ENCODE assay signal across 18 cellular contexts in the genomic region with DNA sequence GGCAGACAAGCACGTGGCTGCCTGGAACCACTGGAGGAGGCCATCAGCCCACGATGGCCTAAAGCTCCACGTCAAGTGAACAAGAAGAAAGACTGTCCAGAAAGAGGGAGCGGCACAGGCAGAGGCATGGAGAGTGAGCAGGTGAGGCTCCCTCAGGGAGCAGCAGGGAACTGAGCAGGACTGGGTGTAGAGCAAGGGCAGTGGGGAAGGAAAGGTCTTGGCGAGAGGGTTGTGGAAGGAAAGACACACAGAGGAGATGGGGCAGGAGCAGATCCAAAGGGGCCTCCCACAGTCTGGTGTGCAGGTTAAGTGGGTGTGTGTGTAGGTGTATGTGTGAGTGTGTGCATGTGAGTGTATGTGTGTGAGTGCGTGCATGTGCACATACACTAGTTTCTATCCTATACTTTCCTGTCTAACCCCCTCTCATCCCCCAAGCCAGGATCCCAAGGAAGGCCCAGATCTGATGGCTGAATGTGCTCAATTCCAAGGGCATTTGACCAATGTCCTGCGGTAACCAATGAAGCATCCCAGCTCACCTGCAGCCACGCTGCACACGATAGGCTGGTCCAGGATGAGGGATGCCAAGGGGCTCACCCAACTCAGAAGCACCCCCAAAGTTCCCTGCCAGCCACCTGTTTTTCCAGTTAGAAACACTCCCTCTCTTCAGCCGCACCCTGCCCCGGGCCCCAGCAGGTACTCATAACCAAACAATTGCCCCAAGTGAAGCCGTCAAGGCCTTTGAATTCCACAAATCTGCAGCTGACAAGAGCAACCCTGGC.
"Had no signal": no experiment of that assay in that cellular context is flagged by ENCODE, and none has a peak within 500 bp of the region (broad histone marks: within the 10 kb centered on the region; RNA-seq: fewer than 3 reads in every experiment).

No MANE protein-coding gene starts in this region.

- FAIRE-seq: kidney had no signal

- H3K4me1 Mint-ChIP-seq: activated CD4-positive, alpha-beta T cell treated with anti-CD3 and anti-CD28 coated beads, Interleukin-2, amount 10 ng/mL, durations not matched to agents 7 days and 5 days; naive B cell had no signal

- H3K36me3 ChIP-seq: brain microvascular endothelial cell, heart left ventricle, neutrophil, sigmoid colon, suprapubic skin, upper lobe of left lung had no signal

- H3K4me3 Mint-ChIP-seq: activated CD4-positive, alpha-beta T cell treated with anti-CD3 and anti-CD28 coated beads, Interleukin-2, amount 10 ng/mL, durations not matched to agents 7 days and 5 days; mesothelial cell of epicardium; naive B cell had no signal

- H3K4me3 ChIP-seq: heart left ventricle, sigmoid colon, suprapubic skin, upper lobe of left lung had no signal

- H3K27ac Mint-ChIP-seq: activated CD4-positive, alpha-beta T cell treated with anti-CD3 and anti-CD28 coated beads, Interleukin-2, amount 10 ng/mL, durations not matched to agents 7 days and 5 days; activated naive CD4-positive, alpha-beta T cell treated with anti-CD3 and anti-CD28 coated beads, Interleukin-2, amount 50 U/mL, for 72 hours; mesothelial cell of epicardium; naive B cell had no signal

- ATAC-seq: activated naive CD4-positive, alpha-beta T cell treated with anti-CD3 and anti-CD28 coated beads, Interleukin-2, amount 50 U/mL, for 72 hours; foreskin keratinocyte; stimulated activated naive CD8-positive, alpha-beta T cell treated with anti-CD3 and anti-CD28 coated beads, Interleukin-15, Interleukin-2, amounts not matched to agents 100 U/mL and 50 U/mL, for 24 hours had no signal

- H3K27ac ChIP-seq: brain microvascular endothelial cell, foreskin keratinocyte, heart left ventricle, neutrophil, sigmoid colon, suprapubic skin, upper lobe of left lung had no signal

- H3K27me3 ChIP-seq: brain microvascular endothelial cell, foreskin keratinocyte, sigmoid colon, upper lobe of left lung had no signal

- H3K9me3 ChIP-seq: heart left ventricle, neutrophil, sigmoid colon, suprapubic skin, upper lobe of left lung had no signal

- H3K4me1 ChIP-seq: foreskin keratinocyte, heart left ventricle, sigmoid colon, suprapubic skin, upper lobe of left lung had no signal

- H3K9me3 Mint-ChIP-seq: activated CD4-positive, alpha-beta T cell treated with anti-CD3 and anti-CD28 coated beads, Interleukin-2, amount 10 ng/mL, durations not matched to agents 7 days and 5 days; activated naive CD4-positive, alpha-beta T cell treated with anti-CD3 and anti-CD28 coated beads, Interleukin-2, amount 50 U/mL, for 72 hours; mesothelial cell of epicardium had no signal

- H3K36me3 Mint-ChIP-seq: activated naive CD4-positive, alpha-beta T cell treated with anti-CD3 and anti-CD28 coated beads, Interleukin-2, amount 50 U/mL, for 72 hours; mesothelial cell of epicardium; naive B cell had no signal

- DNase-seq: activated CD4-positive, alpha-beta T cell treated with anti-CD3 and anti-CD28 coated beads, Interleukin-2, amount 10 ng/mL, durations not matched to agents 7 days and 5 days; activated effector memory CD4-positive, alpha-beta T cell treated with anti-CD3 and anti-CD28 coated beads, Interleukin-2, amount 50 U/mL, for 16 hours; activated T-cell treated with anti-CD3 and anti-CD28 coated beads, Interleukin-2, amount 50 U/mL, for 1 hour; amniotic stem cell; brain microvascular endothelial cell; foreskin keratinocyte; heart left ventricle; kidney; naive B cell; sigmoid colon; stimulated activated CD4-positive, alpha-beta T cell treated with anti-CD3 and anti-CD28 coated beads, Interleukin-2, amount 100 ng/mL, for 24 hours; stimulated activated naive CD8-positive, alpha-beta T cell treated with anti-CD3 and anti-CD28 coated beads, Interleukin-15, Interleukin-2, amounts not matched to agents 100 U/mL and 50 U/mL, for 24 hours; T-helper 1 cell; upper lobe of left lung had no signal
